Comparison of ENCODE assay signal across 2 cellular contexts in genomic region chrX:65690057-65690855, GRCh38.
TF ChIP-seq lines count a peak whose summit lies in the region.

No MANE protein-coding gene starts in this region.

TF ChIP-seq in liver, 16 proteins besides CTCF, POLR2A, EP300 and RAD21:
- no peak for TF ChIP-seq ZBTB33 (IDR thresholded peaks at IDR 0.05)
- peak; percentile 77 to 79 for TF ChIP-seq HNF4A (conservative IDR thresholded peaks at IDR 0.05)
- TF ChIP-seq JUND (IDR thresholded peaks at IDR 0.05): no peak
- peak; percentile 85 for TF ChIP-seq FOXA2 (IDR thresholded peaks at IDR 0.05)
- peak; percentile 15 for TF ChIP-seq YY1 (IDR thresholded peaks at IDR 0.05)
- peak; percentile 58 for TF ChIP-seq FOXA1 (IDR thresholded peaks at IDR 0.05)
- TF ChIP-seq SP1 (IDR thresholded peaks at IDR 0.05): peak; percentile 73
- no peak for TF ChIP-seq GABPA (IDR thresholded peaks at IDR 0.05 in 1 of 2, conservative IDR thresholded peaks at IDR 0.05 in 1 of 2)
- TF ChIP-seq EGR1 (IDR thresholded peaks at IDR 0.05; ENCODE audit: low read depth in 2 of 2): peak in 1 of 2 donors; percentile 14
- peak; percentile 22 to 65 for TF ChIP-seq RXRA (IDR thresholded peaks at IDR 0.05)
- no peak for TF ChIP-seq REST (IDR thresholded peaks at IDR 0.05)
- peak; percentile 38 for TF ChIP-seq HNF4G (IDR thresholded peaks at IDR 0.05)

TF ChIP-seq in HepG2, 621 proteins besides CTCF, POLR2A, EP300 and RAD21 (continued from another document):
- TF ChIP-seq YY1 (IDR thresholded peaks at IDR 0.05; ENCODE audit: insufficient read depth, insufficient replicate concordance, low read depth, low read length) (no peak), NPAS2 (CRISPR knock-in tag; IDR thresholded peaks at IDR 0.05; ENCODE audit: borderline replicate concordance) (no peak), GLMP (CRISPR knock-in tag; IDR thresholded peaks at IDR 0.05; ENCODE audit: borderline replicate concordance) (no peak), XBP1 (CRISPR knock-in tag; IDR thresholded peaks at IDR 0.05) (no peak), ZNF704 (CRISPR knock-in tag; IDR thresholded peaks at IDR 0.05; ENCODE audit: borderline replicate concordance) (no peak), FOXP4 (CRISPR knock-in tag; IDR thresholded peaks at IDR 0.05) (no peak), SOX6 (IDR thresholded peaks at IDR 0.05) (no peak), SOX6 (CRISPR knock-in tag; IDR thresholded peaks at IDR 0.05) (no peak), NFKBIZ (CRISPR knock-in tag; IDR thresholded peaks at IDR 0.05) (no peak), ZFP37 (CRISPR knock-in tag; IDR thresholded peaks at IDR 0.05; ENCODE audit: borderline replicate concordance) (no peak)
